Comparison of ENCODE assay signal across 8 cellular contexts in the genomic region with DNA sequence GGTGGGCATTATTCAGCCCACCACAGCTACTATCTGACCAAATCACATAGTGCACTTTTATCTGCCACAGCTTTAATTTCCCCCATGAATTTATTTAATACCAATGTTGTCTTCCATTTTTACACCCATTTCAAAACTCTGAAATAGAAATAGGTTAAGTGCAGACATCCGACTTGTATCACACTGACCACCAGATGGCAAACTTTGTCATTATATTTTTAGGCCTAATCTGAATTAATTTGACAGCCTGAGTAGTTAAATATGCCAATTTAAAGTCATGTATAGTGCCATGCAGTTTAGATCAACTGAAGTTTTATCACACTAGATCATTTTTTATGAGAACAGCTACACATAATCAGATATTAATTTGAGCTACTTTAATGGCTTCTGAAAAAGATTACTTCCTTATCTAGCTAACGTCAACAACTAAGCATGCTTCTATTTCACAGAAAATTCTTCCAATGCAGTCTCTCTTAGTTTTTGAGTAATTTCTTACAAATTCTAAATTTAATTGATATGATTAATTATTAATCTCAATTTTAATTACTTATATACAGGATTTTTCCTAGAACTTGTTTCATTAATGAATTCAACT.
DNase-seq lines count a peak whose midpoint lies in the region; ATAC-seq, FAIRE-seq and TF ChIP-seq lines count a peak whose summit lies in the region.

No MANE protein-coding gene starts in this region.

- H2AFZ ChIP-seq in HCT116 (ENCODE audit: low read depth, low read length, poor library complexity, severe bottlenecking) (no peak overlapping the region), keratinocyte (ENCODE audit: control insufficient read depth, low read length) (no peak overlapping the region)

- intact Hi-C loops in HCT116 (cut with micrococcal nuclease), result loop anchor here (1.0 kb wide), 2 partner anchors 582 to 680 kb away; no protein-coding TSS in a partner anchor

- H3K9ac ChIP-seq in HCT116 (ENCODE audit: low read length), result no peak overlapping the region
- H3K9ac ChIP-seq in keratinocyte (ENCODE audit: control insufficient read depth, extremely low read depth, insufficient read depth, low read length), result no peak overlapping the region

- RAD21 ChIA-PET in HCT116 (lab: Charles Lee; ENCODE audit: low non-redundant PET in 1 of 2, low total read pairs in 2 of 2, uncharacterized antibody in 2 of 2, unreplicated experiment in 2 of 2), result no interaction called here

- peak; percentile 26 for FAIRE-seq in keratinocyte (lab: Jason Lieb, UNC)

- H3K27me3 ChIP-seq in HCT116 (ENCODE audit: insufficient read depth, low read length) (peaks cover 19% of the 10 kb centered on the region; the same call in 1 of the 2 replicates), keratinocyte (ENCODE audit: control insufficient read depth, extremely low read depth, insufficient read depth, low read length) (no peaks in the 10 kb centered on the region), WERI-Rb-1 (ENCODE audit: insufficient read depth, low read depth, severe bottlenecking) (no peaks in the 10 kb centered on the region)

- no peaks in the 10 kb centered on the region for H4K20me1 ChIP-seq in HCT116 (ENCODE audit: insufficient read depth)
- no peaks in the 10 kb centered on the region for H4K20me1 ChIP-seq in keratinocyte (ENCODE audit: control insufficient read depth, extremely low read depth, insufficient read depth, low read length)

- POLR2A ChIA-PET in HCT116 (lab: Charles Lee), result no interaction called here

- DNase-seq in AG20443 (ENCODE audit: low spot score) (peak; percentile 11), HCT116 (ENCODE audit: low read depth, low spot score) (peak; percentile 12), keratinocyte (ENCODE audit: low read depth, low spot score) (no peak), GF-D8 (lab: John Stamatoyannopoulos, UW) (no peak), GM13976 (ENCODE audit: low spot score) (no peak), WERI-Rb-1 (no peak)
- DNase-seq in stimulated activated CD4-positive, alpha-beta T cell treated with anti-CD3 and anti-CD28 coated beads, Interleukin-4, amount 100 ng/mL, for 1 hour, result no peak

- peak; percentile 72 for ATAC-seq in HCT116
- ATAC-seq in SK-N-SH treated with all-trans-retinoic acid at 6 μM for 48 hours, result peak; percentile 69; the same call in 2 of the 3 replicates

- H3K36me3 ChIP-seq in HCT116 (ENCODE audit: control insufficient read depth in 1 of 2, insufficient read depth in 2 of 2, low read length in 2 of 2), result no peaks in the 10 kb centered on the region
- no peaks in the 10 kb centered on the region for H3K36me3 ChIP-seq in keratinocyte (ENCODE audit: control insufficient read depth in 2 of 2, extremely low read depth in 1 of 2, insufficient read depth in 2 of 2, low read length in 2 of 2)
- H3K36me3 ChIP-seq in WERI-Rb-1, result no peaks in the 10 kb centered on the region

- peak; percentile 28 to 84 (median 58); a peak in 5 of 6 replicates for TF ChIP-seq CTCF in HCT116 (IDR thresholded peaks at IDR 0.05 in 2 of 3, conservative IDR thresholded peaks at IDR 0.05 in 1 of 3; ENCODE audit: borderline replicate concordance in 1 of 3, insufficient read depth in 1 of 3, low read depth in 2 of 3, low read length in 2 of 3)
- peak in 2 of 3 experiments; percentile 34 to 48 for TF ChIP-seq CTCF in keratinocyte (optimal IDR thresholded peaks at IDR 0.05 in 1 of 3, IDR thresholded peaks at IDR 0.05 in 1 of 3, conservative IDR thresholded peaks at IDR 0.05 in 1 of 3; ENCODE audit: extremely low read depth in 1 of 3, insufficient read depth in 2 of 3, low read length in 3 of 3)
- no peak for TF ChIP-seq CTCF in GM13976 (IDR thresholded peaks at IDR 0.05; ENCODE audit: borderline replicate concordance, control extremely low read depth, extremely low read depth, insufficient read depth, missing control alignments)
- TF ChIP-seq CTCF in WERI-Rb-1 (IDR thresholded peaks at IDR 0.05; ENCODE audit: low read depth, low read length), result no peak

- H3K9me1 ChIP-seq in keratinocyte (ENCODE audit: control insufficient read depth, extremely low read depth, insufficient read depth, low read length), result no peaks in the 10 kb centered on the region

- CTCF ChIA-PET in HCT116 (lab: Charles Lee), result interaction anchor here (1.4 to 2.1 kb wide), 4 partner anchors 9 to 581 kb away, joined by 3 to 24 read pairs (median 4); no protein-coding TSS in a partner anchor

- TF ChIP-seq POLR2A in HCT116 (IDR thresholded peaks at IDR 0.05; ENCODE audit: borderline replicate concordance, extremely low read depth, insufficient read depth, insufficient read length), result no peak

- H3K4me2 ChIP-seq in HCT116 (ENCODE audit: low read length) (no peak overlapping the region), keratinocyte (ENCODE audit: control insufficient read depth, extremely low read depth, insufficient read depth, low read depth, low read length) (no peak overlapping the region)

- H3K4me3 ChIP-seq in HCT116 (replicated peaks in 1 of 2; ENCODE audit: low read depth in 1 of 2, low read length in 2 of 2) (no peak overlapping the region), keratinocyte (ENCODE audit: control insufficient read depth in 2 of 3, extremely low read depth in 1 of 3, insufficient read depth in 2 of 3, low read depth in 1 of 3, low read length in 3 of 3) (no peak overlapping the region), WERI-Rb-1 (ENCODE audit: low read depth, low read length) (no peak overlapping the region)

- H3K79me2 ChIP-seq in HCT116 (ENCODE audit: insufficient read depth, low read length), result no peaks in the 10 kb centered on the region
- no peaks in the 10 kb centered on the region for H3K79me2 ChIP-seq in keratinocyte (ENCODE audit: control insufficient read depth, insufficient read depth, low read length)

- no peaks in the 10 kb centered on the region for H3K4me1 ChIP-seq in HCT116 (ENCODE audit: control insufficient read depth in 1 of 2, insufficient read depth in 2 of 2, low read length in 2 of 2)
- H3K4me1 ChIP-seq in keratinocyte (ENCODE audit: control insufficient read depth, extremely low read depth, insufficient read depth, low read length), result no peaks in the 10 kb centered on the region

- H3K9me3 ChIP-seq in HCT116 (ENCODE audit: control insufficient read depth in 1 of 2, insufficient read depth in 1 of 2, low read depth in 1 of 2, low read length in 2 of 2) (no peaks in the 10 kb centered on the region), keratinocyte (ENCODE audit: control insufficient read depth, low read depth, low read length) (no peaks in the 10 kb centered on the region), WERI-Rb-1 (ENCODE audit: severe bottlenecking) (no peaks in the 10 kb centered on the region)

- H3K9me2 ChIP-seq in HCT116 (ENCODE audit: insufficient read depth), result no peaks in the 10 kb centered on the region

- H3K27ac ChIP-seq in HCT116 (ENCODE audit: low read depth, low read length), result no peak overlapping the region
- H3K27ac ChIP-seq in keratinocyte (ENCODE audit: control insufficient read depth, insufficient read depth, low read length), result no peak overlapping the region
- no peak overlapping the region for H3K27ac ChIP-seq in WERI-Rb-1

- no TSS peak for BruUV-seq in HCT116 (replicated peaks; lab: Mats Ljungman, UMichigan)

- peak; percentile 58 for TF ChIP-seq RAD21 in HCT116 (IDR thresholded peaks at IDR 0.05; ENCODE audit: low read depth)

- in situ Hi-C loops in GM13976 (cut with MboI; ENCODE audit: low sequenced_read_pairs, unreplicated experiment), result no loop called here

- dilution Hi-C loops in keratinocyte (cut with MboI; ENCODE audit: extremely low pct_ligation_motif_present, low sequenced_read_pairs), result no loop called here

TF ChIP-seq in HCT116, 20 proteins besides CTCF, POLR2A, EP300 and RAD21 (continues in another document):
- TF ChIP-seq CBX3 (IDR thresholded peaks at IDR 0.05; ENCODE audit: low read depth), result no peak
- no peak for TF ChIP-seq ZFX (IDR thresholded peaks at IDR 0.05)
- no peak for TF ChIP-seq SIN3A (IDR thresholded peaks at IDR 0.05; ENCODE audit: low read depth)
- TF ChIP-seq CEBPB (IDR thresholded peaks at IDR 0.05; ENCODE audit: low read depth), result no peak

TF ChIP-seq in SK-N-SH treated with all-trans-retinoic acid at 6 μM for 48 hours, 23 proteins besides CTCF, POLR2A, EP300 and RAD21:
- TF ChIP-seq CSDC2 (CRISPR knock-in tag; IDR thresholded peaks at IDR 0.05) (no peak), ZFP30 (CRISPR knock-in tag; IDR thresholded peaks at IDR 0.05) (no peak), ZNF8 (CRISPR knock-in tag; IDR thresholded peaks at IDR 0.05) (no peak), TCF4 (CRISPR knock-in tag; IDR thresholded peaks at IDR 0.05; ENCODE audit: borderline replicate concordance) (peak; percentile 26; the same call in 1 of the 2 replicates)

Comparison
In these comparisons a context has a peak if more than half of its experiments do, and no peak if none do; other contexts are left out.
1. DNase-seq: peak in AG20443 (single experiment) and HCT116 (single experiment); none in keratinocyte (single experiment), stimulated activated CD4-positive, alpha-beta T cell treated with anti-CD3 and anti-CD28 coated beads, Interleukin-4, amount 100 ng/mL, for 1 hour (single experiment), GF-D8 (single experiment), GM13976 (single experiment) and WERI-Rb-1 (single experiment).
2. CTCF ChIP-seq: peak in HCT116 (3 of 3) and keratinocyte (2 of 3); none in GM13976 (single experiment) and WERI-Rb-1 (single experiment).